ENCODE assay signal across 9 cellular contexts in genomic region chr6:27871919-27872633, GRCh38. TPM values are rescaled to one million over a fixed set of nuclear protein-coding genes. Genes with fewer than 3 reads are reported as not detected.
DNase-seq lines count a peak whose midpoint lies in the region; ATAC-seq, FAIRE-seq and TF ChIP-seq lines count a peak whose summit lies in the region.
"Had no signal": no experiment of that assay in that cellular context is flagged by ENCODE, and none has a peak within 500 bp of the region (broad histone marks: within the 10 kb centered on the region; RNA-seq: fewer than 3 reads in every experiment).

No MANE protein-coding gene starts in this region.

- no peaks in the 10 kb centered on the region for H3K4me1 ChIP-seq in rectal smooth muscle tissue (ENCODE audit: control insufficient read depth, insufficient read depth, low read length)

- H3K27ac ChIP-seq in rectal smooth muscle tissue (ENCODE audit: low read depth, low read length) = no peak overlapping the region

- intact Hi-C loops in cardiac septum (cut with DNase I) = loop anchor here (2.0 kb wide), 1 partner anchor 21 kb away; a partner anchor contains a TSS

- peak overlapping the region; percentile 50 for H3K4me3 ChIP-seq in LNCaP clone FGC (ENCODE audit: low read depth, low read length)
- peak overlapping the region; percentile 79 for H3K4me3 ChIP-seq in rectal smooth muscle tissue (ENCODE audit: low read length)

- H3K36me3 ChIP-seq in rectal smooth muscle tissue (ENCODE audit: control insufficient read depth, insufficient read depth, low read length) = no peaks in the 10 kb centered on the region

- DNase-seq in ELR (ENCODE audit: low read depth) (peak; percentile 96), LNCaP clone FGC (ENCODE audit: low read depth) (peak; percentile 72), cardiac septum (ENCODE audit: low spot score) (peak; percentile 84), urothelium cell line (ENCODE audit: low spot score) (no peak)
- DNase-seq in activated naive CD8-positive, alpha-beta T cell treated with anti-CD3 and anti-CD28 coated beads, Interleukin-2, amount 50 U/mL, for 16 hours (ENCODE audit: low read depth, low spot score) = peak; percentile 54

- FAIRE-seq in urothelium cell line (lab: Jason Lieb, UNC) = no peak

- ATAC-seq in GM21786 (IDR thresholded peaks at IDR 0.05; ENCODE audit: unreplicated experiment) = peak; percentile 54
- ATAC-seq in SK-N-SH treated with all-trans-retinoic acid at 6 μM for 48 hours = peak; percentile 80

- H3K9ac ChIP-seq in rectal smooth muscle tissue (ENCODE audit: low read length) = no peak overlapping the region

- peaks cover 3% of the 10 kb centered on the region for H3K27me3 ChIP-seq in rectal smooth muscle tissue (ENCODE audit: control insufficient read depth, insufficient read depth, low read length)

- 0 out of 2 replicates have a peak, but pooled peaks have one; percentile 9 for TF ChIP-seq CTCF in LNCaP clone FGC (IDR thresholded peaks at IDR 0.05; ENCODE audit: control insufficient read depth, extremely low read depth, insufficient read depth)

TF ChIP-seq in SK-N-SH treated with all-trans-retinoic acid at 6 μM for 48 hours, 23 proteins besides CTCF, POLR2A, EP300 and RAD21:
- TF ChIP-seq BACH2 (CRISPR knock-in tag; IDR thresholded peaks at IDR 0.05; ENCODE audit: borderline replicate concordance) = no peak
- TF ChIP-seq, protein P1, sequence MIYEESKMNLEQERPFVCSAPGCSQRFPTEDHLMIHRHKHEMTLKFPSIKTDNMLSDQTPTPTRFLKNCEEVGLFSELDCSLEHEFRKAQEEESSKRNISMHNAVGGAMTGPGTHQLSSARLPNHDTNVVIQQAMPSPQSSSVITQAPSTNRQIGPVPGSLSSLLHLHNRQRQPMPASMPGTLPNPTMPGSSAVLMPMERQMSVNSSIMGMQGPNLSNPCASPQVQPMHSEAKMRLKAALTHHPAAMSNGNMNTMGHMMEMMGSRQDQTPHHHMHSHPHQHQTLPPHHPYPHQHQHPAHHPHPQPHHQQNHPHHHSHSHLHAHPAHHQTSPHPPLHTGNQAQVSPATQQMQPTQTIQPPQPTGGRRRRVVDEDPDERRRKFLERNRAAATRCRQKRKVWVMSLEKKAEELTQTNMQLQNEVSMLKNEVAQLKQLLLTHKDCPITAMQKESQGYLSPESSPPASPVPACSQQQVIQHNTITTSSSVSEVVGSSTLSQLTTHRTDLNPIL (CRISPR knock-in tag; IDR thresholded peaks at IDR 0.05; ENCODE audit: low read depth) = no peak
- no peak for TF ChIP-seq OSR1 (CRISPR knock-in tag; IDR thresholded peaks at IDR 0.05)
- TF ChIP-seq PPARA (CRISPR knock-in tag; IDR thresholded peaks at IDR 0.05; ENCODE audit: borderline replicate concordance) = no peak
- TF ChIP-seq, protein P2, sequence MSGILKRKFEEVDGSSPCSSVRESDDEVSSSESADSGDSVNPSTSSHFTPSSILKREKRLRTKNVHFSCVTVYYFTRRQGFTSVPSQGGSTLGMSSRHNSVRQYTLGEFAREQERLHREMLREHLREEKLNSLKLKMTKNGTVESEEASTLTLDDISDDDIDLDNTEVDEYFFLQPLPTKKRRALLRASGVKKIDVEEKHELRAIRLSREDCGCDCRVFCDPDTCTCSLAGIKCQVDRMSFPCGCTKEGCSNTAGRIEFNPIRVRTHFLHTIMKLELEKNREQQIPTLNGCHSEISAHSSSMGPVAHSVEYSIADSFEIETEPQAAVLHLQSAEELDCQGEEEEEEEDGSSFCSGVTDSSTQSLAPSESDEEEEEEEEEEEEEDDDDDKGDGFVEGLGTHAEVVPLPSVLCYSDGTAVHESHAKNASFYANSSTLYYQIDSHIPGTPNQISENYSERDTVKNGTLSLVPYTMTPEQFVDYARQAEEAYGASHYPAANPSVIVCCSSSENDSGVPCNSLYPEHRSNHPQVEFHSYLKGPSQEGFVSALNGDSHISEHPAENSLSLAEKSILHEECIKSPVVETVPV (CRISPR knock-in tag; IDR thresholded peaks at IDR 0.05) = no peak
- TF ChIP-seq ZNF70 (CRISPR knock-in tag; IDR thresholded peaks at IDR 0.05) = no peak
- TF ChIP-seq, protein P3, sequence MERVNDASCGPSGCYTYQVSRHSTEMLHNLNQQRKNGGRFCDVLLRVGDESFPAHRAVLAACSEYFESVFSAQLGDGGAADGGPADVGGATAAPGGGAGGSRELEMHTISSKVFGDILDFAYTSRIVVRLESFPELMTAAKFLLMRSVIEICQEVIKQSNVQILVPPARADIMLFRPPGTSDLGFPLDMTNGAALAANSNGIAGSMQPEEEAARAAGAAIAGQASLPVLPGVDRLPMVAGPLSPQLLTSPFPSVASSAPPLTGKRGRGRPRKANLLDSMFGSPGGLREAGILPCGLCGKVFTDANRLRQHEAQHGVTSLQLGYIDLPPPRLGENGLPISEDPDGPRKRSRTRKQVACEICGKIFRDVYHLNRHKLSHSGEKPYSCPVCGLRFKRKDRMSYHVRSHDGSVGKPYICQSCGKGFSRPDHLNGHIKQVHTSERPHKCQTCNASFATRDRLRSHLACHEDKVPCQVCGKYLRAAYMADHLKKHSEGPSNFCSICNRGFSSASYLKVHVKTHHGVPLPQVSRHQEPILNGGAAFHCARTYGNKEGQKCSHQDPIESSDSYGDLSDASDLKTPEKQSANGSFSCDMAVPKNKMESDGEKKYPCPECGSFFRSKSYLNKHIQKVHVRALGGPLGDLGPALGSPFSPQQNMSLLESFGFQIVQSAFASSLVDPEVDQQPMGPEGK (CRISPR knock-in tag; IDR thresholded peaks at IDR 0.05; ENCODE audit: borderline replicate concordance) = no peak
- TF ChIP-seq ZFP3 (CRISPR knock-in tag; IDR thresholded peaks at IDR 0.05) = no peak
- no peak for TF ChIP-seq CSDC2 (CRISPR knock-in tag; IDR thresholded peaks at IDR 0.05)
- TF ChIP-seq, protein P4, sequence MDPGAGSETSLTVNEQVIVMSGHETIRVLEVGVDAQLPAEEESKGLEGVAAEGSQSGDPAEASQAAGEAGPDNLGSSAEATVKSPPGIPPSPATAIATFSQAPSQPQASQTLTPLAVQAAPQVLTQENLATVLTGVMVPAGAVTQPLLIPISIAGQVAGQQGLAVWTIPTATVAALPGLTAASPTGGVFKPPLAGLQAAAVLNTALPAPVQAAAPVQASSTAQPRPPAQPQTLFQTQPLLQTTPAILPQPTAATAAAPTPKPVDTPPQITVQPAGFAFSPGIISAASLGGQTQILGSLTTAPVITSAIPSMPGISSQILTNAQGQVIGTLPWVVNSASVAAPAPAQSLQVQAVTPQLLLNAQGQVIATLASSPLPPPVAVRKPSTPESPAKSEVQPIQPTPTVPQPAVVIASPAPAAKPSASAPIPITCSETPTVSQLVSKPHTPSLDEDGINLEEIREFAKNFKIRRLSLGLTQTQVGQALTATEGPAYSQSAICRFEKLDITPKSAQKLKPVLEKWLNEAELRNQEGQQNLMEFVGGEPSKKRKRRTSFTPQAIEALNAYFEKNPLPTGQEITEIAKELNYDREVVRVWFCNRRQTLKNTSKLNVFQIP (CRISPR knock-in tag; IDR thresholded peaks at IDR 0.05; ENCODE audit: borderline replicate concordance, low read depth) = no peak
- TF ChIP-seq ZC3H10 (CRISPR knock-in tag; IDR thresholded peaks at IDR 0.05) = no peak
- no peak for TF ChIP-seq ESRRG (CRISPR knock-in tag; IDR thresholded peaks at IDR 0.05)
TF ChIP-seq in SK-N-SH treated with all-trans-retinoic acid at 6 μM for 48 hours: peak in this region for 0.

RNA-seq across cellular contexts. Expression of gene OR2B2, which starts 40.1 kb away (rescaled TPM):
- total RNA-seq in cardiac septum = not detected
- total RNA-seq: temporal lobe had no signal
